ENCODE assay signal across 21 cellular contexts in the genomic region with DNA sequence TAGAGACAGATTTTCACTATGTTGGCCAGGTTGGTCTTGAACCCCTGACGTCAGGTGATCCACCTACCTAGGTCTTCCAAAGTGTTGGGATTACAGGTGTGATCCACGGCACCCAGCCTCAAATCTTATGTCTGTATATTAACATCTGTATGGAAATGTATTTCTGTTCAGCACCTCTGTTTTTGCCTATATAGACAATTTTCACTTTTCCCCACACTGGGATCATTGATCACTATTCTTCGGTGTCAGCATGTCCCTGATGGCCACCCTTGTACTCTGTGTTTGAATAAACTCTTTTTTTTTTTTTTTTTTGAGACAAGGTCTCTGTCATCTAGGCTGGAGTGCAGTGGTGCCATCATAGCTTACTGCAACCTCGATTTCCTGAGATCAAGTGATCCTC. TPM values are rescaled to one million over a fixed set of nuclear protein-coding genes. Genes with fewer than 3 reads are reported as not detected.
DNase-seq lines count a peak whose midpoint lies in the region; ATAC-seq, FAIRE-seq and TF ChIP-seq lines count a peak whose summit lies in the region.
"Had no signal": no experiment of that assay in that cellular context is flagged by ENCODE, and none has a peak within 500 bp of the region (broad histone marks: within the 10 kb centered on the region; RNA-seq: fewer than 3 reads in every experiment).

No MANE protein-coding gene starts in this region.

- H3K27me3 Mint-ChIP-seq in CD4-positive, alpha-beta T cell: no peaks in the 10 kb centered on the region
- no peaks in the 10 kb centered on the region for H3K27me3 Mint-ChIP-seq in neural crest cell (ENCODE audit: low read depth)
- H3K27me3 Mint-ChIP-seq: CD8-positive, alpha-beta memory T cell had no signal

- no peak for DNase-seq in A549 (ENCODE audit: low read depth in 1 of 2, low spot score in 1 of 2)
- DNase-seq in CD4-positive, alpha-beta T cell: no peak
- no peak for DNase-seq in neural crest cell (ENCODE audit: low read depth, low spot score)
- DNase-seq in H4 (ENCODE audit: low spot score): no peak
- DNase-seq in RKO (ENCODE audit: low spot score): no peak
- DNase-seq: 8988T; CD4-positive, CD25-positive, alpha-beta regulatory T cell; CD8-positive, alpha-beta memory T cell; DMS 273 treated with DMSO at 0.1 percent for 48 hours; DMS79; EL; GDM1; GM23248; HFFc6 had no signal

- peaks cover 10% of the 10 kb centered on the region for H3K36me3 Mint-ChIP-seq in CD4-positive, alpha-beta T cell (ENCODE audit: low read depth)
- peaks cover 4% of the 10 kb centered on the region for H3K36me3 Mint-ChIP-seq in neural crest cell (ENCODE audit: low read depth)
- H3K36me3 Mint-ChIP-seq: CD4-positive, CD25-positive, alpha-beta regulatory T cell had no signal

- no peaks in the 10 kb centered on the region for H3K4me1 ChIP-seq in A549

- TF ChIP-seq CTCF in A549 (IDR thresholded peaks at IDR 0.05): no peak
- no peak for TF ChIP-seq CTCF in CD4-positive, alpha-beta T cell (IDR thresholded peaks at IDR 0.05)
- TF ChIP-seq CTCF in neural crest cell (conservative IDR thresholded peaks at IDR 0.05): no peak

- CTCF ChIA-PET in A549 (lab: Yijun Ruan, JAX): interaction anchor here (1.3 kb wide), 1 partner anchor 58 kb away, joined by 3 read pairs; no protein-coding TSS in a partner anchor
- CTCF ChIA-PET in CD4-positive, alpha-beta T cell (lab: Charles Lee): no interaction called here

- no peak overlapping the region for H3K4me3 Mint-ChIP-seq in CD4-positive, alpha-beta T cell
- peak overlapping the region; percentile 12 for H3K4me3 Mint-ChIP-seq in neural crest cell
- H3K4me3 Mint-ChIP-seq: CD8-positive, alpha-beta memory T cell; HFFc6 had no signal

- TF ChIP-seq POLR2A in A549 (IDR thresholded peaks at IDR 0.05; ENCODE audit: low read length): no peak

- WGBS in A549 (ENCODE audit: missing lambda C conversion rate): 73% methylated on average over 4 of the region's 4 CpGs

- H3K4me2 ChIP-seq in A549: no peak overlapping the region

- no peaks in the 10 kb centered on the region for H3K9me3 Mint-ChIP-seq in CD4-positive, alpha-beta T cell
- H3K9me3 Mint-ChIP-seq in neural crest cell: no peaks in the 10 kb centered on the region
- H3K9me3 Mint-ChIP-seq: CD8-positive, alpha-beta memory T cell; HFFc6 had no signal

- H3K4me3 ChIP-seq in A549: no peak overlapping the region
- H3K4me3 ChIP-seq: GM12878, GM23248, HAP-1 had no signal

- no peak for TF ChIP-seq EP300 in A549 (IDR thresholded peaks at IDR 0.05)

- H3K9me3 ChIP-seq in A549: 0 out of 3 replicates have a peak, but pooled peaks cover 1% of the 10 kb centered on the region
- H3K9me3 ChIP-seq in CD4-positive, alpha-beta T cell (ENCODE audit: control insufficient read depth, low read length): no peaks in the 10 kb centered on the region
- H3K9me3 ChIP-seq: HAP-1 had no signal

- POLR2A ChIA-PET in A549 (lab: Yijun Ruan, JAX): no interaction called here
- POLR2A ChIA-PET in CD4-positive, alpha-beta T cell (lab: Charles Lee): no interaction called here

- ATAC-seq in A549: no peak
- ATAC-seq in CD4-positive, alpha-beta T cell (ENCODE audit: poor library complexity): no peak
- ATAC-seq: GM12878 had no signal

- intact Hi-C loops in CD4-positive, alpha-beta T cell (cut with DNase I, micrococcal nuclease): no loop called here

- FAIRE-seq in A549 (lab: Jason Lieb, UNC): no peak
- FAIRE-seq: D721Med, GM12878, GM19239, H1 had no signal

- no peak overlapping the region for H3K27ac ChIP-seq in A549
- no peak overlapping the region for H3K27ac ChIP-seq in CD4-positive, alpha-beta T cell (ENCODE audit: low read depth, low read length)
- H3K27ac ChIP-seq: C4-2B, GM23248 had no signal

- no peaks in the 10 kb centered on the region for H3K27me3 ChIP-seq in CD4-positive, alpha-beta T cell (ENCODE audit: control insufficient read depth, insufficient read depth, low read length)

- TF ChIP-seq RAD21 in A549 (conservative IDR thresholded peaks at IDR 0.05 in 1 of 2, IDR thresholded peaks at IDR 0.05 in 1 of 2): no peak

- peak overlapping the region; percentile 9 for H3K27ac Mint-ChIP-seq in CD4-positive, alpha-beta T cell
- H3K27ac Mint-ChIP-seq in neural crest cell (ENCODE audit: unreplicated experiment): no peak overlapping the region
- H3K27ac Mint-ChIP-seq: CD4-positive, CD25-positive, alpha-beta regulatory T cell; HFFc6 had no signal

- peaks cover 17% of the 10 kb centered on the region for H3K4me1 Mint-ChIP-seq in CD4-positive, alpha-beta T cell (ENCODE audit: low read depth)
- peaks cover 17% of the 10 kb centered on the region for H3K4me1 Mint-ChIP-seq in neural crest cell

TF ChIP-seq in A549, 52 proteins besides CTCF, POLR2A, EP300 and RAD21:
- TF ChIP-seq PHF8 (IDR thresholded peaks at IDR 0.05; ENCODE audit: borderline replicate concordance, low read depth): no peak
- peak; percentile 22 for TF ChIP-seq MAFK (IDR thresholded peaks at IDR 0.05; ENCODE audit: partially characterized antibody)
- TF ChIP-seq ZFP36 (IDR thresholded peaks at IDR 0.05; ENCODE audit: borderline replicate concordance, partially characterized antibody): no peak
TF ChIP-seq in A549: peak in this region for 1.

RNA-seq across cellular contexts. Expression of a gene that starts 3.2 kb away (rescaled TPM):
- 7.5 and 8.3 TPM in 2 replicates for polyA plus RNA-seq in A549 (2011; rRNA removed)
- polyA plus RNA-seq in A549 (2012; cell fraction: cytosol; rRNA removed): 1.5 and 1.8 TPM in 2 replicates
- 0.94 and 2.1 TPM in 2 replicates for polyA plus RNA-seq in A549 (2012; cell fraction: nucleus; rRNA removed)
- 3.7 to 4.5 TPM (median 4.3 TPM) in 3 replicates for polyA plus RNA-seq in A549 (2017; fragmentation: RNase III; extraction: RNeasy Plus Mini Kit Qiagen cat#74134 plus additional on column Dnase treatment)
- 6.4 and 6.9 TPM in 2 replicates for polyA minus RNA-seq in A549 (2011; rRNA and poly(A)+ RNA removed)
- total RNA-seq in CD4-positive, alpha-beta T cell: 10 to 100 TPM; 11.7 to 12.7 TPM
- total RNA-seq in neural crest cell: 22.2 and 26.9 TPM in 2 replicates
- total RNA-seq in H4 (2014; rRNA removed; shearing (Covaris generic)): 13.0 and 18.8 TPM in 2 replicates

RNA-seq across cellular contexts. Expression of a gene that starts 16.6 kb away (rescaled TPM):
- polyA plus RNA-seq in A549 (2011; rRNA removed) (0.05 TPM in 1 of 2 replicates, not detected in the other), A549 (2017; fragmentation: RNase III; extraction: RNeasy Plus Mini Kit Qiagen cat#74134 plus additional on column Dnase treatment) (not detected in 3 replicates)
- polyA plus RNA-seq in A549 (2012; cell fraction: cytosol; rRNA removed): not detected in 2 replicates
- 0.07 TPM in 1 of 2 replicates, not detected in the other for polyA plus RNA-seq in A549 (2012; cell fraction: nucleus; rRNA removed)
- not detected in 2 replicates for polyA minus RNA-seq in A549 (2011; rRNA and poly(A)+ RNA removed)
- total RNA-seq in CD4-positive, alpha-beta T cell: 10 to 100 TPM; 13.4 to 15.3 TPM
- total RNA-seq in neural crest cell: 1.2 and 2.5 TPM in 2 replicates
- 8.2 and 10.4 TPM in 2 replicates for total RNA-seq in H4 (2014; rRNA removed; shearing (Covaris generic))
- total RNA-seq: A673 had no signal

RNA-seq across cellular contexts. Expression of a gene that starts 35.1 kb away (rescaled TPM):
- polyA plus RNA-seq in A549 (2011; rRNA removed) (34.4 and 47.9 TPM in 2 replicates), A549 (2017; fragmentation: RNase III; extraction: RNeasy Plus Mini Kit Qiagen cat#74134 plus additional on column Dnase treatment) (91.5 to 97.3 TPM (median 92.7 TPM) in 3 replicates)
- polyA plus RNA-seq in A549 (2012; cell fraction: cytosol; rRNA removed): 110 and 112 TPM in 2 replicates
- polyA plus RNA-seq in A549 (2012; cell fraction: nucleus; rRNA removed): 61.6 and 76.8 TPM in 2 replicates
- 41.8 and 48.5 TPM in 2 replicates for polyA minus RNA-seq in A549 (2011; rRNA and poly(A)+ RNA removed)
- 10 to 100 TPM; 31.8 to 33.2 TPM for total RNA-seq in CD4-positive, alpha-beta T cell
- total RNA-seq in neural crest cell: 69.8 and 70.0 TPM in 2 replicates
- total RNA-seq in H4 (2014; rRNA removed; shearing (Covaris generic)): 72.7 and 85.3 TPM in 2 replicates

RNA-seq across cellular contexts. Expression of a gene that starts 55.4 kb away (rescaled TPM):
- polyA plus RNA-seq in A549 (2011; rRNA removed) (0.62 and 0.89 TPM in 2 replicates), A549 (2017; fragmentation: RNase III; extraction: RNeasy Plus Mini Kit Qiagen cat#74134 plus additional on column Dnase treatment) (0.96 to 1.0 TPM (median 1.00 TPM) in 3 replicates)
- polyA plus RNA-seq in A549 (2012; cell fraction: cytosol; rRNA removed): 1.2 and 1.5 TPM in 2 replicates
- polyA plus RNA-seq in A549 (2012; cell fraction: nucleus; rRNA removed): 1.4 and 1.6 TPM in 2 replicates
- polyA minus RNA-seq in A549 (2011; rRNA and poly(A)+ RNA removed): 0.33 and 0.68 TPM in 2 replicates
- not detected for total RNA-seq in CD4-positive, alpha-beta T cell
- total RNA-seq in neural crest cell: 1.6 and 1.8 TPM in 2 replicates
- total RNA-seq in H4 (2014; rRNA removed; shearing (Covaris generic)): 0.21 and 0.25 TPM in 2 replicates
- total RNA-seq: CD4-positive, CD25-positive, alpha-beta regulatory T cell; CD8-positive, alpha-beta memory T cell had no signal
- polyA plus RNA-seq: CD4-positive, CD25-positive, alpha-beta regulatory T cell; CD8-positive, alpha-beta memory T cell had no signal
